Comparison of ENCODE assay signal across 21 cellular contexts in genomic region chr1:150498342-150498741, GRCh38. TPM values are rescaled to one million over a fixed set of nuclear protein-coding genes. Genes with fewer than 3 reads are reported as not detected.
DNase-seq lines count a peak whose midpoint lies in the region; ATAC-seq and TF ChIP-seq lines count a peak whose summit lies in the region.
"Had no signal": no experiment of that assay in that cellular context is flagged by ENCODE, and none has a peak within 500 bp of the region (broad histone marks: within the 10 kb centered on the region; RNA-seq: fewer than 3 reads in every experiment).

No MANE protein-coding gene starts in this region.

- ATAC-seq in WTC11 (no peak), GM21786 (IDR thresholded peaks at IDR 0.05; ENCODE audit: unreplicated experiment) (no peak)
- ATAC-seq: GM23338 had no signal

- peaks cover 5% of the 10 kb centered on the region for H3K27me3 Mint-ChIP-seq in endothelial cell (ENCODE audit: unreplicated experiment)
- H3K27me3 Mint-ChIP-seq in WTC11 (ENCODE audit: low read depth) = no peaks in the 10 kb centered on the region
- H3K27me3 Mint-ChIP-seq: CD4-positive, CD25-positive, alpha-beta regulatory T cell had no signal

- POLR2A ChIA-PET in WTC11 (lab: Charles Lee) = no interaction called here

- peak overlapping the region; percentile 92 for H3K27ac Mint-ChIP-seq in endothelial cell (ENCODE audit: unreplicated experiment)
- H3K27ac Mint-ChIP-seq in WTC11 = no peak overlapping the region
- H3K27ac Mint-ChIP-seq: GM23338 had no signal

- H3K36me3 Mint-ChIP-seq in endothelial cell (ENCODE audit: low read depth, unreplicated experiment) = peaks cover 31% of the 10 kb centered on the region
- peaks cover 56% of the 10 kb centered on the region for H3K36me3 Mint-ChIP-seq in WTC11

- intact Hi-C loops in posterior vena cava (cut with DNase I) = no loop called here

- H3K4me3 Mint-ChIP-seq in endothelial cell (ENCODE audit: unreplicated experiment) (no peak overlapping the region), WTC11 (no peak overlapping the region)
- H3K4me3 Mint-ChIP-seq: CD4-positive, CD25-positive, alpha-beta regulatory T cell; GM23338 had no signal

- TF ChIP-seq CTCF in endothelial cell (IDR thresholded peaks at IDR 0.05; ENCODE audit: unreplicated experiment) (no peak), WTC11 (IDR thresholded peaks at IDR 0.05) (no peak)

- peaks cover 19% of the 10 kb centered on the region for H3K4me1 Mint-ChIP-seq in endothelial cell (ENCODE audit: unreplicated experiment)
- no peaks in the 10 kb centered on the region for H3K4me1 Mint-ChIP-seq in WTC11
- H3K4me1 Mint-ChIP-seq: GM23338 had no signal

- no peaks in the 10 kb centered on the region for H3K9me3 Mint-ChIP-seq in endothelial cell (ENCODE audit: unreplicated experiment)
- no peaks in the 10 kb centered on the region for H3K9me3 Mint-ChIP-seq in WTC11
- H3K9me3 Mint-ChIP-seq: CD4-positive, CD25-positive, alpha-beta regulatory T cell; GM23338 had no signal

- DNase-seq in activated effector memory CD4-positive, alpha-beta T cell treated with anti-CD3 and anti-CD28 coated beads, Interleukin-2, amount 50 U/mL, for 16 hours = peak; percentile 55
- no peak for DNase-seq in activated effector memory CD4-positive, alpha-beta T cell treated with Interleukin-2 at 50 U/mL for 16 hours
- no peak for DNase-seq in endothelial cell (ENCODE audit: low spot score)
- DNase-seq in posterior vena cava (ENCODE audit: low spot score) = peak; percentile 45
- DNase-seq in WTC11 (ENCODE audit: low spot score) = no peak
- no peak for DNase-seq in OCI-M2 (lab: John Stamatoyannopoulos, UW; ENCODE audit: unreplicated experiment)
- DNase-seq: 8988T; ACHN; BE2C; CD4-positive, CD25-positive, alpha-beta regulatory T cell; KG1; MM.1S; NCI-H1694; NCI-H2029 treated with DMSO at 0.1 percent for 48 hours; NCI-H446 treated with DMSO at 0.1 percent for 48 hours; NCI-H526; Right ventricle myocardium superior; RPMI8226 had no signal

- CTCF ChIA-PET in WTC11 (lab: Charles Lee) = no interaction called here

TF ChIP-seq in WTC11, 78 proteins besides CTCF, POLR2A, EP300 and RAD21:
- no peak for TF ChIP-seq RORB (CRISPR knock-in tag; IDR thresholded peaks at IDR 0.05)
TF ChIP-seq in WTC11: peak in this region for 0.

RNA-seq across cellular contexts. Expression of gene ECM1, which starts 9.6 kb away (rescaled TPM):
- 637 TPM for total RNA-seq in endothelial cell (ENCODE audit: unreplicated experiment)
- total RNA-seq in posterior vena cava = 10 to 100 TPM; 51.9 to 78.0 TPM
- 0.69 to 1.6 TPM (median 0.76 TPM) in 3 replicates for total RNA-seq in WTC11 (2021)

RNA-seq across cellular contexts. Expression of gene TARS2, which starts 11.1 kb away (rescaled TPM):
- 16.6 TPM for total RNA-seq in endothelial cell (ENCODE audit: unreplicated experiment)
- total RNA-seq in posterior vena cava = 10 to 100 TPM; 10.7 to 16.0 TPM
- total RNA-seq in WTC11 (2021) = 42.9 to 51.1 TPM (median 49.7 TPM) in 3 replicates

RNA-seq across cellular contexts. Expression of gene FALEC, which starts 17.2 kb away (rescaled TPM):
- total RNA-seq in endothelial cell (ENCODE audit: unreplicated experiment) = 1.2 TPM
- total RNA-seq in posterior vena cava = not detected
- 0.71 to 1.2 TPM (median 1.0 TPM) in 3 replicates for total RNA-seq in WTC11 (2021)
- total RNA-seq: CD4-positive, CD25-positive, alpha-beta regulatory T cell; GM23338; Right ventricle myocardium superior; SK-MEL-5 had no signal

RNA-seq across cellular contexts. Expression of gene ADAMTSL4, which starts 50.9 kb away (rescaled TPM):
- total RNA-seq in endothelial cell (ENCODE audit: unreplicated experiment) (0.36 TPM), posterior vena cava (10 to 100 TPM; 79.6 to 99.6 TPM), WTC11 (2021) (6.6 to 14.7 TPM (median 14.1 TPM) in 3 replicates)

Comparison
In these comparisons a context has a peak if more than half of its experiments do, and no peak if none do; other contexts are left out.
1. DNase-seq: peak in activated effector memory CD4-positive, alpha-beta T cell treated with anti-CD3 and anti-CD28 coated beads, Interleukin-2, amount 50 U/mL, for 16 hours (single experiment) and posterior vena cava (single experiment); none in activated effector memory CD4-positive, alpha-beta T cell treated with Interleukin-2 at 50 U/mL for 16 hours (single experiment), endothelial cell (single experiment), WTC11 (single experiment) and OCI-M2 (single experiment).
2. RNA of gene ECM1, which starts 9.6 kb away (total RNA-seq): 637 TPM in endothelial cell (single experiment) and 51.9 to 78.0 TPM in posterior vena cava; 0.69 to 1.6 TPM in WTC11; every median in the first group is over 10 times any median in the second.